Comparison of ENCODE assay signal across 12 cellular contexts in genomic region chr12:98591209-98591608, GRCh38. TPM values are rescaled to one million over a fixed set of nuclear protein-coding genes. Genes with fewer than 3 reads are reported as not detected.
DNase-seq lines count a peak whose midpoint lies in the region; ATAC-seq and TF ChIP-seq lines count a peak whose summit lies in the region.
"Had no signal": no experiment of that assay in that cellular context is flagged by ENCODE, and none has a peak within 500 bp of the region (broad histone marks: within the 10 kb centered on the region; RNA-seq: fewer than 3 reads in every experiment).

No MANE protein-coding gene starts in this region.

- ATAC-seq in activated naive CD8-positive, alpha-beta T cell treated with anti-CD3 and anti-CD28 coated beads, Interleukin-2, amount 10 ng/mL, durations not matched to agents 7 days and 5 days (ENCODE audit: low read depth) = no peak
- no peak for ATAC-seq in T-helper 17 cell

- peaks cover 19% of the 10 kb centered on the region for H3K36me3 Mint-ChIP-seq in activated naive CD8-positive, alpha-beta T cell treated with anti-CD3 and anti-CD28 coated beads, Interleukin-2, amount 10 ng/mL, durations not matched to agents 7 days and 5 days
- H3K36me3 Mint-ChIP-seq in activated naive CD8-positive, alpha-beta T cell treated with anti-CD3 and anti-CD28 coated beads for 36 hours = peaks cover 24% of the 10 kb centered on the region
- H3K36me3 Mint-ChIP-seq in T-helper 17 cell (ENCODE audit: low read depth) (peaks cover 2% of the 10 kb centered on the region), CD14-positive monocyte (peaks cover 7 to 8% of the 10 kb centered on the region in 2 donors)

- no peaks in the 10 kb centered on the region for H3K9me3 Mint-ChIP-seq in activated naive CD8-positive, alpha-beta T cell treated with anti-CD3 and anti-CD28 coated beads, Interleukin-2, amount 10 ng/mL, durations not matched to agents 7 days and 5 days
- H3K9me3 Mint-ChIP-seq in activated naive CD8-positive, alpha-beta T cell treated with anti-CD3 and anti-CD28 coated beads for 36 hours = no peaks in the 10 kb centered on the region
- H3K9me3 Mint-ChIP-seq in CD14-positive monocyte = peaks cover 0 to 2% (median 0%) of the 10 kb centered on the region in 7 donors

- no peak overlapping the region for H3K27ac ChIP-seq in hepatocyte

- H3K9me2 ChIP-seq in hepatocyte (replicated peaks; ENCODE audit: insufficient read depth) = no peaks in the 10 kb centered on the region

- no peak for DNase-seq in activated naive CD8-positive, alpha-beta T cell treated with anti-CD3 and anti-CD28 coated beads, Interleukin-2, amount 10 ng/mL, durations not matched to agents 7 days and 5 days
- no peak for DNase-seq in activated naive CD8-positive, alpha-beta T cell treated with anti-CD3 and anti-CD28 coated beads for 36 hours
- DNase-seq in T-helper 17 cell (no peak), fibroblast of peridontal ligament (ENCODE audit: extremely low read depth) (peak; percentile 18), CD14-positive monocyte (ENCODE audit: low spot score) (no peak), NCI-H2196 (lab: John Stamatoyannopoulos, UW; ENCODE audit: unreplicated experiment) (no peak), hepatocyte (ENCODE audit: low spot score) (no peak)
- DNase-seq in stimulated activated naive CD4-positive, alpha-beta T cell (lab: John Stamatoyannopoulos, UW) = no peak
- DNase-seq: activated CD4-positive, alpha-beta T cell treated with anti-CD3 and anti-CD28 coated beads, Interleukin-2, amount 50 U/mL, for 48 hours; EL; NCI-H2171 treated with DMSO at 0.1 percent for 48 hours; stimulated activated CD4-positive, alpha-beta T cell treated with anti-CD3 and anti-CD28 coated beads, Interleukin-2, amount 100 ng/mL, for 24 hours had no signal

- intact Hi-C loops in CD14-positive monocyte (cut with micrococcal nuclease) = loop anchor here in 1 of 2 donors (5.0 kb wide), 1 partner anchor 56 kb away; the partner anchor contains the start of gene APAF1

- H3K9me3 ChIP-seq in T-helper 17 cell (ENCODE audit: control insufficient read depth, low read length, poor library complexity, severe bottlenecking) = no peaks in the 10 kb centered on the region
- no peaks in the 10 kb centered on the region for H3K9me3 ChIP-seq in hepatocyte (ENCODE audit: low read depth)

- no peak for TF ChIP-seq CTCF in CD14-positive monocyte (IDR thresholded peaks at IDR 0.05)
- TF ChIP-seq CTCF in hepatocyte (IDR thresholded peaks at IDR 0.05; ENCODE audit: poor library complexity) = no peak

- H4K20me1 ChIP-seq in hepatocyte (ENCODE audit: insufficient read depth, poor library complexity, severe bottlenecking) = peaks cover 21% of the 10 kb centered on the region

- H3K4me1 Mint-ChIP-seq in activated naive CD8-positive, alpha-beta T cell treated with anti-CD3 and anti-CD28 coated beads, Interleukin-2, amount 10 ng/mL, durations not matched to agents 7 days and 5 days = peaks cover 16% of the 10 kb centered on the region
- peaks cover 10% of the 10 kb centered on the region for H3K4me1 Mint-ChIP-seq in activated naive CD8-positive, alpha-beta T cell treated with anti-CD3 and anti-CD28 coated beads for 36 hours
- H3K4me1 Mint-ChIP-seq in T-helper 17 cell = peaks cover 19% of the 10 kb centered on the region
- peaks cover 24% of the 10 kb centered on the region for H3K4me1 Mint-ChIP-seq in CD14-positive monocyte

- no peaks in the 10 kb centered on the region for H3K36me3 ChIP-seq in hepatocyte (replicated peaks; ENCODE audit: insufficient read depth, low read depth)

- H3K4me3 Mint-ChIP-seq in activated naive CD8-positive, alpha-beta T cell treated with anti-CD3 and anti-CD28 coated beads, Interleukin-2, amount 10 ng/mL, durations not matched to agents 7 days and 5 days = no peak overlapping the region
- H3K4me3 Mint-ChIP-seq in activated naive CD8-positive, alpha-beta T cell treated with anti-CD3 and anti-CD28 coated beads for 36 hours = no peak overlapping the region
- H3K4me3 Mint-ChIP-seq in T-helper 17 cell (peak overlapping the region; percentile 66), CD14-positive monocyte (no peak overlapping the region)

- H3K27me3 Mint-ChIP-seq in activated naive CD8-positive, alpha-beta T cell treated with anti-CD3 and anti-CD28 coated beads, Interleukin-2, amount 10 ng/mL, durations not matched to agents 7 days and 5 days = no peaks in the 10 kb centered on the region
- H3K27me3 Mint-ChIP-seq in activated naive CD8-positive, alpha-beta T cell treated with anti-CD3 and anti-CD28 coated beads for 36 hours = no peaks in the 10 kb centered on the region
- H3K27me3 Mint-ChIP-seq in T-helper 17 cell (no peaks in the 10 kb centered on the region), CD14-positive monocyte (ENCODE audit: low read depth in 3 of 3) (peaks cover 2 to 7% (median 2%) of the 10 kb centered on the region in 3 donors)

- H3K27ac Mint-ChIP-seq in activated naive CD8-positive, alpha-beta T cell treated with anti-CD3 and anti-CD28 coated beads, Interleukin-2, amount 10 ng/mL, durations not matched to agents 7 days and 5 days = peak overlapping the region; percentile 17
- H3K27ac Mint-ChIP-seq in activated naive CD8-positive, alpha-beta T cell treated with anti-CD3 and anti-CD28 coated beads for 36 hours = no peak overlapping the region
- peak overlapping the region; percentile 80 for H3K27ac Mint-ChIP-seq in T-helper 17 cell
- H3K27ac Mint-ChIP-seq in CD14-positive monocyte = no peak overlapping the region

- POLR2A ChIA-PET in activated naive CD8-positive, alpha-beta T cell treated with anti-CD3 and anti-CD28 coated beads, Interleukin-2, amount 10 ng/mL, durations not matched to agents 7 days and 5 days (lab: Charles Lee) = no interaction called here

- H3K79me2 ChIP-seq in hepatocyte = peaks cover 25% of the 10 kb centered on the region

- WGBS in hepatocyte (ENCODE audit: low lambda C conversion rate, missing lambda C conversion rate) = 78% methylated on average over 4 of the region's 4 CpGs

- H2AFZ ChIP-seq in hepatocyte = no peak overlapping the region

- no peaks in the 10 kb centered on the region for H3K4me1 ChIP-seq in hepatocyte (ENCODE audit: insufficient read depth)

- no peaks in the 10 kb centered on the region for H3K27me3 ChIP-seq in hepatocyte

- no peak overlapping the region for H3K4me3 ChIP-seq in hepatocyte

- no peak overlapping the region for H3K4me2 ChIP-seq in hepatocyte

RNA-seq across cellular contexts. Expression of gene SLC25A3, which starts 2.3 kb away (rescaled TPM):
- 100 to 1,000 TPM; 326 to 337 TPM for total RNA-seq in activated naive CD8-positive, alpha-beta T cell treated with anti-CD3 and anti-CD28 coated beads, Interleukin-2, amount 10 ng/mL, durations not matched to agents 7 days and 5 days
- total RNA-seq in activated naive CD8-positive, alpha-beta T cell treated with anti-CD3 and anti-CD28 coated beads for 36 hours = 100 to 1,000 TPM; 762 to 789 TPM
- total RNA-seq in T-helper 17 cell = 100 to 1,000 TPM; 391 to 469 TPM
- 100 to 1,000 TPM; 342 to 453 TPM for polyA plus RNA-seq in CD14-positive monocyte
- 780 and 871 TPM in 2 replicates for total RNA-seq in hepatocyte
- 421 and 423 TPM in 2 replicates for polyA plus RNA-seq in hepatocyte

RNA-seq across cellular contexts. Expression of gene IKBIP, which starts 53.4 kb away (rescaled TPM):
- 10 to 100 TPM; 23.4 to 24.0 TPM for total RNA-seq in activated naive CD8-positive, alpha-beta T cell treated with anti-CD3 and anti-CD28 coated beads, Interleukin-2, amount 10 ng/mL, durations not matched to agents 7 days and 5 days
- 10 to 100 TPM; 25.8 to 26.8 TPM for total RNA-seq in activated naive CD8-positive, alpha-beta T cell treated with anti-CD3 and anti-CD28 coated beads for 36 hours
- total RNA-seq in T-helper 17 cell = 1 to 10 TPM; 2.3 to 3.1 TPM
- 10 to 100 TPM; 18.4 to 22.1 TPM for polyA plus RNA-seq in CD14-positive monocyte
- total RNA-seq in hepatocyte = 45.5 and 52.5 TPM in 2 replicates
- polyA plus RNA-seq in hepatocyte = 38.0 and 44.5 TPM in 2 replicates

RNA-seq across cellular contexts. Expression of gene APAF1, which starts 53.9 kb away (rescaled TPM):
- total RNA-seq in activated naive CD8-positive, alpha-beta T cell treated with anti-CD3 and anti-CD28 coated beads, Interleukin-2, amount 10 ng/mL, durations not matched to agents 7 days and 5 days = 10 to 100 TPM; 32.0 to 32.8 TPM
- 10 to 100 TPM; 10.6 to 11.5 TPM for total RNA-seq in activated naive CD8-positive, alpha-beta T cell treated with anti-CD3 and anti-CD28 coated beads for 36 hours
- total RNA-seq in T-helper 17 cell (10 to 100 TPM; 20.7 to 23.9 TPM), hepatocyte (20.8 and 26.4 TPM in 2 replicates)
- polyA plus RNA-seq in CD14-positive monocyte (10 to 100 TPM; 29.5 to 36.7 TPM), hepatocyte (5.9 and 6.8 TPM in 2 replicates)

Comparison
In these comparisons a context has a peak if more than half of its experiments do, and no peak if none do; other contexts are left out.
1. H3K27ac Mint-ChIP-seq: peak in activated naive CD8-positive, alpha-beta T cell treated with anti-CD3 and anti-CD28 coated beads, Interleukin-2, amount 10 ng/mL, durations not matched to agents 7 days and 5 days (single experiment) and T-helper 17 cell (single experiment); none in activated naive CD8-positive, alpha-beta T cell treated with anti-CD3 and anti-CD28 coated beads for 36 hours (single experiment) and CD14-positive monocyte (0 of 7).
2. RNA of gene IKBIP, which starts 53.4 kb away (total RNA-seq): 45.5 to 52.5 TPM in hepatocyte, 25.8 to 26.8 TPM in activated naive CD8-positive, alpha-beta T cell treated with anti-CD3 and anti-CD28 coated beads for 36 hours and 23.4 to 24.0 TPM in activated naive CD8-positive, alpha-beta T cell treated with anti-CD3 and anti-CD28 coated beads, Interleukin-2, amount 10 ng/mL, durations not matched to agents 7 days and 5 days; 2.3 to 3.1 TPM in T-helper 17 cell; every median in the first group is over 4 times any median in the second.